Comparison of ENCODE assay signal across 27 cellular contexts in the genomic region with DNA sequence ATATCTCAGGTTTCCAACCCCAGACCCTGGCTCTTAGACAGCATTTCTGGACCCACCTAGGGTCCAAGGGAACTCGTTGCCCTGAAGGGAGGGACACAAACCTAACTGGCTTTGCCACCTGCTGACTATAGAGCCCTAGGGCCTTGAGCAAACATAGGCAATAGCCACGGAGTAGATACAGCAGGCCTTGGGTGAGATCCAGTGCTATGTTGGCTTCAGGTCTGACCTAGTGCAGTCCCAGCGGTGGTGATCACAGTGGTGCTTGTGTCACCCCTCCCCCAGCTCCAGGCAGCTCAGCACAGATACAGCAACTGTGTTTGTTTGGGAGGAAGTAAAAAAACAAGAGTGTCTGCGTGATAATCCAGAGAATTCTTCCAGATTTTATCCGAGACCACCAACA. TPM values are rescaled to one million over a fixed set of nuclear protein-coding genes. Genes with fewer than 3 reads are reported as not detected.
DNase-seq lines count a peak whose midpoint lies in the region; ATAC-seq and TF ChIP-seq lines count a peak whose summit lies in the region.
"Had no signal": no experiment of that assay in that cellular context is flagged by ENCODE, and none has a peak within 500 bp of the region (broad histone marks: within the 10 kb centered on the region; RNA-seq: fewer than 3 reads in every experiment).

No MANE protein-coding gene starts in this region.

- H3K27ac ChIP-seq in GM23338 (ENCODE audit: low read depth) (no peak overlapping the region), PC-3 (ENCODE audit: low read length) (0 out of 2 replicates have a peak overlapping the region, but pooled peaks have one; percentile 26), right lobe of liver (peak overlapping the region in 1 of 3 donors; percentile 36)
- H3K27ac ChIP-seq: SK-N-MC, testis had no signal

- H3K27ac Mint-ChIP-seq in GM23338, result no peak overlapping the region
- H3K27ac Mint-ChIP-seq in endothelial cell (ENCODE audit: unreplicated experiment), result peak overlapping the region; percentile 19
- H3K27ac Mint-ChIP-seq: activated naive CD8-positive, alpha-beta T cell treated with anti-CD3 and anti-CD28 coated beads for 36 hours; dendritic cell treated with granulocyte-macrophage colony-stimulating factor and Interleukin-4, amounts not matched to agents 40 ng/mL and 50 ng/mL, for 4 days; memory B cell; progenitor cell of endocrine pancreas; T-helper 1 cell treated with Interleukin-12 subunit alpha and Interleukin-12 subunit beta and Interleukin-4 antibody, amounts not matched to agents 30 μg/mL and 1 μg/mL, for 36 hours had no signal

- H3K4me1 ChIP-seq in GM23338 (ENCODE audit: insufficient read depth) (peaks cover 14% of the 10 kb centered on the region; the same call in 1 of the 2 replicates), PC-3 (ENCODE audit: insufficient read depth, low read length) (peaks cover 11% of the 10 kb centered on the region), right lobe of liver (peaks cover 0 to 4% (median 0%) of the 10 kb centered on the region in 4 donors)
- H3K4me1 ChIP-seq: Caco-2, testis had no signal

- POLR2A ChIA-PET in PC-3 (lab: Charles Lee; ENCODE audit: unreplicated experiment), result no interaction called here

- no TSS peak for BruUV-seq in PC-3 (replicated peaks; lab: Mats Ljungman, UMichigan)

- no peak for TF ChIP-seq POLR2A in right lobe of liver (IDR thresholded peaks at IDR 0.05)

- no peaks in the 10 kb centered on the region for H3K36me3 Mint-ChIP-seq in GM23338 (ENCODE audit: low read depth)
- no peaks in the 10 kb centered on the region for H3K36me3 Mint-ChIP-seq in endothelial cell (ENCODE audit: low read depth, unreplicated experiment)
- H3K36me3 Mint-ChIP-seq: activated naive CD8-positive, alpha-beta T cell treated with anti-CD3 and anti-CD28 coated beads for 36 hours had no signal

- H3K9me3 ChIP-seq in PC-3 (ENCODE audit: low read length) (no peaks in the 10 kb centered on the region), right lobe of liver (no peaks in the 10 kb centered on the region)
- H3K9me3 ChIP-seq: Caco-2, testis had no signal

- H3K27me3 Mint-ChIP-seq in GM23338 (ENCODE audit: insufficient read depth, low read depth, poor library complexity), result peaks cover 1% of the 10 kb centered on the region
- H3K27me3 Mint-ChIP-seq in endothelial cell (ENCODE audit: unreplicated experiment), result no peaks in the 10 kb centered on the region
- H3K27me3 Mint-ChIP-seq: dendritic cell treated with granulocyte-macrophage colony-stimulating factor and Interleukin-4, amounts not matched to agents 40 ng/mL and 50 ng/mL, for 4 days; memory B cell; progenitor cell of endocrine pancreas had no signal

- H3K36me3 ChIP-seq in GM23338 (ENCODE audit: insufficient read depth) (no peaks in the 10 kb centered on the region), PC-3 (ENCODE audit: low read depth, low read length) (no peaks in the 10 kb centered on the region), right lobe of liver (no peaks in the 10 kb centered on the region)

- 40% methylated on average over 2 of the region's 5 CpGs for WGBS in right lobe of liver (ENCODE audit: insufficient coverage, low coverage, low lambda C conversion rate, missing lambda C conversion rate)

- peak; percentile 14 for DNase-seq in GM23338 (ENCODE audit: low spot score)
- peak; percentile 40 for DNase-seq in PC-3
- DNase-seq in endothelial cell (ENCODE audit: low spot score), result no peak
- peak; percentile 81 to 93 (median 86) for DNase-seq in right lobe of liver
- no peak for DNase-seq in NCI-H1048 (lab: John Stamatoyannopoulos, UW)
- DNase-seq in NCI-H2107 treated with DMSO at 0.1 percent for 48 hours (lab: John Stamatoyannopoulos, UW; ENCODE audit: unreplicated experiment), result no peak
- no peak for DNase-seq in RPMI8226
- DNase-seq: activated effector memory CD4-positive, alpha-beta T cell treated with anti-CD3 and anti-CD28 coated beads, Interleukin-2, amount 50 U/mL, for 16 hours; activated naive CD8-positive, alpha-beta T cell treated with anti-CD3 and anti-CD28 coated beads for 36 hours; activated T-cell treated with anti-CD3 and anti-CD28 coated beads for 4 hours; aorta; C1 segment of cervical spinal cord; Caco-2; caudate nucleus; DND-41; KG1; NCI-H1436; NCI-H2171; NCI-H526; stimulated activated naive CD4-positive, alpha-beta T cell; testis had no signal

- ATAC-seq in GM23338 (peak; percentile 82), PC-3 (peak; percentile 15; the same call in 1 of the 2 replicates), right lobe of liver (peak; percentile 100)
- ATAC-seq: HCT116 had no signal

- no peak for TF ChIP-seq CTCF in GM23338 (conservative IDR thresholded peaks at IDR 0.05; ENCODE audit: low read depth in 2 of 2)
- no peak for TF ChIP-seq CTCF in PC-3 (conservative IDR thresholded peaks at IDR 0.05; ENCODE audit: low read depth, low read length)
- no peak for TF ChIP-seq CTCF in endothelial cell (IDR thresholded peaks at IDR 0.05; ENCODE audit: unreplicated experiment)
- no peak for TF ChIP-seq CTCF in right lobe of liver (IDR thresholded peaks at IDR 0.05)

- no peak overlapping the region for H3K9ac ChIP-seq in PC-3 (ENCODE audit: low read length)

- H3K27me3 ChIP-seq in GM23338 (ENCODE audit: insufficient read depth), result no peaks in the 10 kb centered on the region
- H3K27me3 ChIP-seq in PC-3 (ENCODE audit: low read length), result no peaks in the 10 kb centered on the region
- H3K27me3 ChIP-seq in right lobe of liver, result no peaks in the 10 kb centered on the region
- H3K27me3 ChIP-seq: testis had no signal

- no peaks in the 10 kb centered on the region for H3K79me2 ChIP-seq in GM23338 (replicated peaks; ENCODE audit: insufficient read depth)
- H3K79me2 ChIP-seq in PC-3 (ENCODE audit: low read length), result no peaks in the 10 kb centered on the region

- intact Hi-C loops in PC-3 (cut with micrococcal nuclease) (no loop called here), right lobe of liver (cut with DNase I) (no loop called here)

- H3K4me3 Mint-ChIP-seq in GM23338 (no peak overlapping the region), endothelial cell (ENCODE audit: unreplicated experiment) (no peak overlapping the region)
- H3K4me3 Mint-ChIP-seq: activated naive CD8-positive, alpha-beta T cell treated with anti-CD3 and anti-CD28 coated beads for 36 hours; dendritic cell treated with granulocyte-macrophage colony-stimulating factor and Interleukin-4, amounts not matched to agents 40 ng/mL and 50 ng/mL, for 4 days; memory B cell; T-helper 1 cell treated with Interleukin-12 subunit alpha and Interleukin-12 subunit beta and Interleukin-4 antibody, amounts not matched to agents 30 μg/mL and 1 μg/mL, for 36 hours had no signal

- H4K20me1 ChIP-seq in GM23338 (replicated peaks; ENCODE audit: insufficient read depth) (no peaks in the 10 kb centered on the region), PC-3 (ENCODE audit: low read length) (no peaks in the 10 kb centered on the region)

- H3K4me2 ChIP-seq in GM23338, result 0 out of 2 replicates have a peak overlapping the region, but pooled peaks have one; percentile 9
- H3K4me2 ChIP-seq in PC-3 (ENCODE audit: low read length), result no peak overlapping the region

- H3K9me2 ChIP-seq in GM23338 (ENCODE audit: insufficient read depth), result peaks cover 4% of the 10 kb centered on the region; the same call in 1 of the 2 replicates
- no peaks in the 10 kb centered on the region for H3K9me2 ChIP-seq in PC-3 (replicated peaks; ENCODE audit: low read length)

- H3K4me1 Mint-ChIP-seq in GM23338 (peaks cover 15% of the 10 kb centered on the region), endothelial cell (ENCODE audit: unreplicated experiment) (peaks cover 9% of the 10 kb centered on the region)
- H3K4me1 Mint-ChIP-seq: activated naive CD8-positive, alpha-beta T cell treated with anti-CD3 and anti-CD28 coated beads for 36 hours; memory B cell had no signal

- no peaks in the 10 kb centered on the region for H3F3A ChIP-seq in GM23338 (replicated peaks; ENCODE audit: low read depth)
- H3F3A ChIP-seq in PC-3 (ENCODE audit: low read length, unreplicated experiment), result no peaks in the 10 kb centered on the region

- H2AFZ ChIP-seq in GM23338 (peak overlapping the region; percentile 70; the same call in 1 of the 2 replicates), PC-3 (ENCODE audit: low read length) (0 out of 2 replicates have a peak overlapping the region, but pooled peaks have one; percentile 30)

- no peaks in the 10 kb centered on the region for H3K9me3 Mint-ChIP-seq in GM23338
- no peaks in the 10 kb centered on the region for H3K9me3 Mint-ChIP-seq in endothelial cell (ENCODE audit: unreplicated experiment)
- H3K9me3 Mint-ChIP-seq: activated naive CD8-positive, alpha-beta T cell treated with anti-CD3 and anti-CD28 coated beads for 36 hours; dendritic cell treated with granulocyte-macrophage colony-stimulating factor and Interleukin-4, amounts not matched to agents 40 ng/mL and 50 ng/mL, for 4 days; memory B cell; T-helper 1 cell treated with Interleukin-12 subunit alpha and Interleukin-12 subunit beta and Interleukin-4 antibody, amounts not matched to agents 30 μg/mL and 1 μg/mL, for 36 hours had no signal

- CTCF ChIA-PET in PC-3 (lab: Charles Lee), result no interaction called here

- H3K4me3 ChIP-seq in GM23338 (no peak overlapping the region), PC-3 (ENCODE audit: low read length) (no peak overlapping the region), right lobe of liver (no peak overlapping the region)
- H3K4me3 ChIP-seq: SK-N-MC, testis had no signal

TF ChIP-seq in GM23338, 12 proteins besides CTCF, POLR2A, EP300 and RAD21:
- no peak for TF ChIP-seq JUNB (IDR thresholded peaks at IDR 0.05; ENCODE audit: unreplicated experiment)
- no peak for TF ChIP-seq CREB1 (CRISPR knock-in tag; IDR thresholded peaks at IDR 0.05; ENCODE audit: low read depth)

RNA-seq across cellular contexts. Expression of a gene that starts 9.7 kb away (rescaled TPM):
- total RNA-seq in GM23338 (2014; rRNA removed; shearing (Covaris generic)), result 82.4 and 85.5 TPM in 2 replicates
- 21.3 and 23.5 TPM in 2 replicates for polyA plus RNA-seq in GM23338 (2016; fragmentation: Nextera tagmentation; extraction: Ambion mirVana)
- 14.5 and 23.3 TPM in 2 replicates for total RNA-seq in PC-3 (2014; rRNA removed)
- total RNA-seq in endothelial cell (ENCODE audit: unreplicated experiment), result 52.5 TPM
- total RNA-seq in right lobe of liver, result 10 to 100 TPM; 11.5 to 16.6 (median 15.1) TPM

Comparison
In these comparisons a context has a peak if more than half of its experiments do, and no peak if none do; other contexts are left out.
1. ATAC-seq: peak in every context shown above with its lines; median percentile 100 in right lobe of liver; 82 in GM23338; 15 in PC-3.
2. DNase-seq: peak in GM23338 (single experiment), PC-3 (single experiment) and right lobe of liver (3 of 3); none in endothelial cell (single experiment), NCI-H1048 (single experiment), NCI-H2107 treated with DMSO at 0.1 percent for 48 hours (single experiment) and RPMI8226 (single experiment).